In genomic region chr12:33876618-33877017, GRCh38 we compare ENCODE assay signal across 1 cellular context.
TF ChIP-seq lines count a peak whose summit lies in the region.

No MANE protein-coding gene starts in this region.

TF ChIP-seq in SK-N-SH, 30 proteins besides CTCF, POLR2A, EP300 and RAD21 (continued from another document):
- no peak for TF ChIP-seq USF1 (IDR thresholded peaks at IDR 0.05; ENCODE audit: borderline replicate concordance, low read depth)
- no peak for TF ChIP-seq SMC3 (IDR thresholded peaks at IDR 0.05; ENCODE audit: low read depth, low read length)
